In genomic region chr12:113231275-113232231, GRCh38 we compare ENCODE assay signal across 12 cellular contexts. TPM values are rescaled to one million over a fixed set of nuclear protein-coding genes. Genes with fewer than 3 reads are reported as not detected.
DNase-seq lines count a peak whose midpoint lies in the region; TF ChIP-seq lines count a peak whose summit lies in the region.
"Had no signal": no experiment of that assay in that cellular context is flagged by ENCODE, and none has a peak within 500 bp of the region (broad histone marks: within the 10 kb centered on the region; RNA-seq: fewer than 3 reads in every experiment).

No MANE protein-coding gene starts in this region.

- in situ Hi-C loops in transverse colon (cut with MboI; ENCODE audit: low pct_ligation_motif_present in 1 of 4, low pct_unique_long_range_greater_than_20kb in 1 of 4, low sequenced_read_pairs in 3 of 4) = no loop called here

- H3K36me3 Mint-ChIP-seq in MCF 10A (ENCODE audit: insufficient read depth, unreplicated experiment) = peaks cover 59% of the 10 kb centered on the region

- H3K27ac Mint-ChIP-seq in MCF 10A (ENCODE audit: low read depth, unreplicated experiment) = peak overlapping the region; percentile 14

- H3K4me1 ChIP-seq in breast epithelium (no peaks in the 10 kb centered on the region), tibial artery (peaks cover 4 to 97% (median 81%) of the 10 kb centered on the region in 4 donors), transverse colon (peaks cover 5 to 53% (median 10%) of the 10 kb centered on the region in 4 donors)

- no peak for TF ChIP-seq POLR2A in breast epithelium (IDR thresholded peaks at IDR 0.05)
- TF ChIP-seq POLR2A in transverse colon (IDR thresholded peaks at IDR 0.05) = no peak

- POLR2A ChIA-PET in MCF 10A (lab: Yijun Ruan, JAX) = interaction anchor here (3.1 to 13.3 kb wide), 2 partner anchors 9 to 10 kb away, joined by 13 to 237 read pairs; partner anchors contain the start of gene TPCN1

- no peak for TF ChIP-seq EP300 in transverse colon (IDR thresholded peaks at IDR 0.05; ENCODE audit: low read depth)

- no peaks in the 10 kb centered on the region for H3K9me3 ChIP-seq in breast epithelium
- no peaks in the 10 kb centered on the region for H3K9me3 ChIP-seq in tibial artery
- H3K9me3 ChIP-seq in transverse colon = no peaks in the 10 kb centered on the region

- no TSS peak for BruUV-seq in MCF 10A (replicated peaks; lab: Mats Ljungman, UMichigan)

- H3K27ac ChIP-seq in breast epithelium = no peak overlapping the region
- peak overlapping the region; percentile 83 to 97 for H3K27ac ChIP-seq in tibial artery
- H3K27ac ChIP-seq in transverse colon = no peak overlapping the region

- H3K27me3 Mint-ChIP-seq in MCF 10A (ENCODE audit: insufficient read depth, unreplicated experiment) = no peaks in the 10 kb centered on the region
- H3K27me3 Mint-ChIP-seq: IgD-negative memory B cell; stimulated activated naive CD8-positive, alpha-beta T cell treated with anti-CD3 and anti-CD28 coated beads, Interleukin-15, Interleukin-2, amounts not matched to agents 100 ng/mL and 50 ng/mL, for 24 hours had no signal

- H3K4me3 Mint-ChIP-seq in MCF 10A (ENCODE audit: unreplicated experiment) = no peak overlapping the region

- CTCF ChIA-PET in MCF 10A (lab: Yijun Ruan, JAX) = interaction anchor here (0.6 to 1.0 kb wide), 2 partner anchors 57 to 664 kb away, joined by 3 to 4 read pairs; no protein-coding TSS in a partner anchor

- H3K4me3 ChIP-seq in breast epithelium = no peak overlapping the region
- no peak overlapping the region for H3K4me3 ChIP-seq in kidney epithelial cell (ENCODE audit: low read depth, low read length)
- no peak overlapping the region for H3K4me3 ChIP-seq in tibial artery
- H3K4me3 ChIP-seq in transverse colon = no peak overlapping the region
- H3K4me3 ChIP-seq: cardiac muscle cell had no signal

- intact Hi-C loops in MCF 10A (cut with micrococcal nuclease) (no loop called here), breast epithelium (cut with DNase I; ENCODE audit: low total_unique reads) (no loop called here), tibial artery (cut with DNase I; ENCODE audit: low total_unique reads) (no loop called here), transverse colon (cut with DNase I; ENCODE audit: low total_unique reads) (no loop called here)

- H3K36me3 ChIP-seq in breast epithelium (no peaks in the 10 kb centered on the region), kidney epithelial cell (ENCODE audit: control insufficient read depth, insufficient read depth, low read length) (peaks cover 2% of the 10 kb centered on the region), tibial artery (peaks cover 36 to 75% (median 61%) of the 10 kb centered on the region in 3 donors), transverse colon (peaks cover 0 to 23% (median 10%) of the 10 kb centered on the region in 4 donors)
- H3K36me3 ChIP-seq: cardiac muscle cell had no signal

- peaks cover 6% of the 10 kb centered on the region for H3K4me1 Mint-ChIP-seq in MCF 10A (ENCODE audit: insufficient read depth, unreplicated experiment)

- TF ChIP-seq CTCF in MCF 10A (IDR thresholded peaks at IDR 0.05; ENCODE audit: unreplicated experiment) (no peak), breast epithelium (IDR thresholded peaks at IDR 0.05) (no peak), kidney epithelial cell (IDR thresholded peaks at IDR 0.05; ENCODE audit: insufficient read depth, low read length, poor library complexity, severe bottlenecking) (no peak), tibial artery (IDR thresholded peaks at IDR 0.05) (no peak), transverse colon (IDR thresholded peaks at IDR 0.05) (no peak)

- 83 to 89% methylated on average over 4 to 10 of the region's 13 CpGs for WGBS in transverse colon (ENCODE audit: low coverage in 1 of 2), 2 donors

- DNase-seq in MCF 10A (ENCODE audit: unreplicated experiment) (peak; percentile 71), breast epithelium (ENCODE audit: low spot score in 2 of 2) (no peak), astrocyte of the hippocampus (ENCODE audit: low read depth, low spot score) (peak; percentile 93), kidney epithelial cell (ENCODE audit: low read depth) (peak; percentile 89), tibial artery (peak; percentile 1 to 5), 8988T (no peak), NCI-H1694 (lab: John Stamatoyannopoulos, UW) (no peak), transverse colon (no peak)

- H3K27me3 ChIP-seq in breast epithelium = no peaks in the 10 kb centered on the region
- no peaks in the 10 kb centered on the region for H3K27me3 ChIP-seq in kidney epithelial cell (ENCODE audit: control insufficient read depth, insufficient read depth, low read length)
- H3K27me3 ChIP-seq in tibial artery = no peaks in the 10 kb centered on the region
- no peaks in the 10 kb centered on the region for H3K27me3 ChIP-seq in transverse colon
- H3K27me3 ChIP-seq: cardiac muscle cell had no signal

- no peaks in the 10 kb centered on the region for H3K9me3 Mint-ChIP-seq in MCF 10A (ENCODE audit: unreplicated experiment)
- H3K9me3 Mint-ChIP-seq: IgD-negative memory B cell; stimulated activated naive CD8-positive, alpha-beta T cell treated with anti-CD3 and anti-CD28 coated beads, Interleukin-15, Interleukin-2, amounts not matched to agents 100 ng/mL and 50 ng/mL, for 24 hours; T-helper 1 cell treated with Interleukin-12 subunit alpha and Interleukin-12 subunit beta and Interleukin-4 antibody, amounts not matched to agents 30 μg/mL and 1 μg/mL, for 36 hours had no signal

RNA-seq across cellular contexts. Expression of gene TPCN1, which starts 10.3 kb away (rescaled TPM):
- total RNA-seq in MCF 10A (2022) (42.7 and 43.0 TPM in 2 replicates), breast epithelium (10 to 100 TPM; 46.9 to 71.7 (median 59.5) TPM), kidney epithelial cell (25.8 and 34.9 TPM in 2 replicates), transverse colon (1,000 to 10,000 TPM in 1 of 4 donors, 100 to 1,000 TPM in 1, 10 to 100 TPM in 2; 85.1 to 1,315 (median 121) TPM)

RNA-seq across cellular contexts. Expression of gene RITA1, which starts 46.0 kb away (rescaled TPM):
- 17.5 and 17.9 TPM in 2 replicates for total RNA-seq in MCF 10A (2022)
- 10 to 100 TPM in 2 of 3 donors, 1 to 10 TPM in 1; 9.4 to 22.4 (median 15.4) TPM for total RNA-seq in breast epithelium
- total RNA-seq in kidney epithelial cell = 33.6 and 36.0 TPM in 2 replicates
- 10 to 100 TPM; 17.5 to 41.5 (median 23.8) TPM for total RNA-seq in transverse colon

RNA-seq across cellular contexts. Expression of gene DDX54, which starts 46.3 kb away (rescaled TPM):
- total RNA-seq in MCF 10A (2022) = 67.3 and 75.8 TPM in 2 replicates
- total RNA-seq in breast epithelium = 10 to 100 TPM; 51.5 to 62.1 (median 60.3) TPM
- total RNA-seq in kidney epithelial cell = 73.9 and 77.6 TPM in 2 replicates
- total RNA-seq in transverse colon = 10 to 100 TPM; 60.7 to 96.1 (median 72.8) TPM

Comparison
In these comparisons a context has a peak if more than half of its experiments do, and no peak if none do; other contexts are left out.
1. DNase-seq: peak in MCF 10A (single experiment), astrocyte of the hippocampus (single experiment), kidney epithelial cell (single experiment) and tibial artery (2 of 2); none in breast epithelium (0 of 2), 8988T (single experiment), NCI-H1694 (single experiment) and transverse colon (single experiment).
2. H3K27ac ChIP-seq: peak in tibial artery (2 of 2); none in breast epithelium (0 of 2) and transverse colon (0 of 4).